Comparison of ENCODE assay signal across 8 cellular contexts in genomic region chr9:129143031-129143441, GRCh38. TPM values are rescaled to one million over a fixed set of nuclear protein-coding genes. Genes with fewer than 3 reads are reported as not detected.
DNase-seq lines count a peak whose midpoint lies in the region; FAIRE-seq and TF ChIP-seq lines count a peak whose summit lies in the region.

No MANE protein-coding gene starts in this region.

- H3K79me2 ChIP-seq in keratinocyte (ENCODE audit: control insufficient read depth, insufficient read depth, low read length): peaks cover 6% of the 10 kb centered on the region

- peaks cover 48% of the 10 kb centered on the region for H3K4me1 ChIP-seq in keratinocyte (ENCODE audit: control insufficient read depth, extremely low read depth, insufficient read depth, low read length)

- no peak overlapping the region for H2AFZ ChIP-seq in keratinocyte (ENCODE audit: control insufficient read depth, low read length)

- TF ChIP-seq CTCF in cardiac fibroblast (IDR thresholded peaks at IDR 0.05; ENCODE audit: low read depth, low read length) (peak; percentile 98), keratinocyte (optimal IDR thresholded peaks at IDR 0.05 in 1 of 3, IDR thresholded peaks at IDR 0.05 in 1 of 3, conservative IDR thresholded peaks at IDR 0.05 in 1 of 3; ENCODE audit: extremely low read depth in 1 of 3, insufficient read depth in 2 of 3, low read length in 3 of 3) (peak in 2 of 3 experiments; percentile 97 to 99)

- H3K9ac ChIP-seq in keratinocyte (ENCODE audit: control insufficient read depth, extremely low read depth, insufficient read depth, low read length): no peak overlapping the region

- H3K27ac ChIP-seq in keratinocyte (ENCODE audit: control insufficient read depth, insufficient read depth, low read length): no peak overlapping the region

- H4K20me1 ChIP-seq in keratinocyte (ENCODE audit: control insufficient read depth, extremely low read depth, insufficient read depth, low read length): no peaks in the 10 kb centered on the region

- H3K27me3 ChIP-seq in keratinocyte (ENCODE audit: control insufficient read depth, extremely low read depth, insufficient read depth, low read length): no peaks in the 10 kb centered on the region

- peaks cover 2% of the 10 kb centered on the region for H3K9me1 ChIP-seq in keratinocyte (ENCODE audit: control insufficient read depth, extremely low read depth, insufficient read depth, low read length)

- peak; percentile 88 for FAIRE-seq in keratinocyte (lab: Jason Lieb, UNC)

- H3K4me3 ChIP-seq in cardiac fibroblast (replicated peaks in 1 of 2; ENCODE audit: low read depth in 2 of 2, low read length in 2 of 2): peak overlapping the region; percentile 4 to 46
- peak overlapping the region in 1 of 3 experiments; percentile 7 for H3K4me3 ChIP-seq in keratinocyte (ENCODE audit: control insufficient read depth in 2 of 3, extremely low read depth in 1 of 3, insufficient read depth in 2 of 3, low read depth in 1 of 3, low read length in 3 of 3)

- H3K36me3 ChIP-seq in keratinocyte (ENCODE audit: control insufficient read depth in 2 of 2, extremely low read depth in 1 of 2, insufficient read depth in 2 of 2, low read length in 2 of 2): peaks cover 18 to 28% of the 10 kb centered on the region in 2 experiments

- dilution Hi-C loops in keratinocyte (cut with MboI; ENCODE audit: extremely low pct_ligation_motif_present, low sequenced_read_pairs): no loop called here

- H3K4me2 ChIP-seq in keratinocyte (ENCODE audit: control insufficient read depth, extremely low read depth, insufficient read depth, low read depth, low read length): peak overlapping the region; percentile 45

- DNase-seq in NCI-H748 (lab: John Stamatoyannopoulos, UW; ENCODE audit: unreplicated experiment): peak; percentile 56
- DNase-seq in NCI-H748 treated with DMSO at 0.1 percent for 48 hours (lab: John Stamatoyannopoulos, UW): no peak
- peak; percentile 48 for DNase-seq in NCI-H2029 treated with DMSO at 0.1 percent for 48 hours (lab: John Stamatoyannopoulos, UW)
- DNase-seq in activated CD4-positive, CD25-positive, alpha-beta regulatory T cell (lab: John Stamatoyannopoulos, UW): peak; percentile 50 to 65 (median 57)
- peak; percentile 96 to 98 for DNase-seq in cardiac fibroblast (ENCODE audit: low read depth in 2 of 2)
- DNase-seq in keratinocyte (ENCODE audit: low read depth, low spot score): no peak
- DNase-seq in stimulated activated CD4-positive, alpha-beta T cell treated with anti-CD3 and anti-CD28 coated beads, Interleukin-15, amount 100 ng/mL, for 1 hour (ENCODE audit: low read depth in 1 of 2, low spot score in 1 of 2): peak; percentile 53 to 64
- DNase-seq in cortex of kidney (lab: John Stamatoyannopoulos, UW): no peak

- no peaks in the 10 kb centered on the region for H3K9me3 ChIP-seq in keratinocyte (ENCODE audit: control insufficient read depth, low read depth, low read length)

RNA-seq across cellular contexts. Expression of gene PTPA, which starts 31.8 kb away (rescaled TPM):
- 86.8 to 127 TPM (median 98.0 TPM) in 3 replicates for polyA plus RNA-seq in keratinocyte
- polyA plus RNA-seq in keratinocyte (2011; ENCODE audit: low read depth): 14.6 TPM
- 80.8 and 81.8 TPM in 2 replicates for polyA plus RNA-seq in keratinocyte (2011; cell fraction: cytosol; rRNA removed)
- polyA plus RNA-seq in keratinocyte (2011; cell fraction: nucleus; rRNA removed): 77.5 and 93.2 TPM in 2 replicates
- polyA plus RNA-seq in keratinocyte (2012; ENCODE audit: low replicate concordance): 43.8 and 93.0 TPM in 2 replicates
- 113 to 151 TPM (median 121 TPM) in 3 replicates for polyA minus RNA-seq in keratinocyte
- polyA minus RNA-seq in keratinocyte (2011; cell fraction: cytosol; rRNA and poly(A)+ RNA removed): 77.1 TPM
- polyA minus RNA-seq in keratinocyte (2011; cell fraction: nucleus; rRNA and poly(A)+ RNA removed): 43.4 and 67.5 TPM in 2 replicates

RNA-seq across cellular contexts. Expression of gene CRAT, which starts 32.4 kb away (rescaled TPM):
- polyA plus RNA-seq in keratinocyte: 6.5 to 12.5 TPM (median 8.2 TPM) in 3 replicates
- 4.9 TPM for polyA plus RNA-seq in keratinocyte (2011; ENCODE audit: low read depth)
- 9.8 and 18.3 TPM in 2 replicates for polyA plus RNA-seq in keratinocyte (2011; cell fraction: cytosol; rRNA removed)
- polyA plus RNA-seq in keratinocyte (2011; cell fraction: nucleus; rRNA removed): 10.5 and 15.6 TPM in 2 replicates
- polyA plus RNA-seq in keratinocyte (2012; ENCODE audit: low replicate concordance): 10.2 and 14.1 TPM in 2 replicates
- 9.7 to 30.8 TPM (median 11.2 TPM) in 3 replicates for polyA minus RNA-seq in keratinocyte
- 22.8 TPM for polyA minus RNA-seq in keratinocyte (2011; cell fraction: cytosol; rRNA and poly(A)+ RNA removed)
- 6.5 and 7.5 TPM in 2 replicates for polyA minus RNA-seq in keratinocyte (2011; cell fraction: nucleus; rRNA and poly(A)+ RNA removed)

RNA-seq across cellular contexts. Expression of gene IER5L, which starts 35.0 kb away (rescaled TPM):
- 2.1 to 3.6 TPM (median 2.8 TPM) in 3 replicates for polyA plus RNA-seq in keratinocyte
- polyA plus RNA-seq in keratinocyte (2011; ENCODE audit: low read depth): 4.1 TPM
- polyA plus RNA-seq in keratinocyte (2011; cell fraction: cytosol; rRNA removed): 0.75 and 2.7 TPM in 2 replicates
- polyA plus RNA-seq in keratinocyte (2011; cell fraction: nucleus; rRNA removed): 2.1 and 4.5 TPM in 2 replicates
- polyA plus RNA-seq in keratinocyte (2012; ENCODE audit: low replicate concordance): 2.4 and 5.1 TPM in 2 replicates
- 1.3 to 1.4 TPM (median 1.3 TPM) in 3 replicates for polyA minus RNA-seq in keratinocyte
- polyA minus RNA-seq in keratinocyte (2011; cell fraction: cytosol; rRNA and poly(A)+ RNA removed): 18.4 TPM
- polyA minus RNA-seq in keratinocyte (2011; cell fraction: nucleus; rRNA and poly(A)+ RNA removed): 4.3 and 7.5 TPM in 2 replicates

Comparison
In these comparisons a context has a peak if more than half of its experiments do, and no peak if none do; other contexts are left out.
1. DNase-seq: peak in NCI-H748 (single experiment), NCI-H2029 treated with DMSO at 0.1 percent for 48 hours (single experiment), activated CD4-positive, CD25-positive, alpha-beta regulatory T cell (4 of 4), cardiac fibroblast (2 of 2) and stimulated activated CD4-positive, alpha-beta T cell treated with anti-CD3 and anti-CD28 coated beads, Interleukin-15, amount 100 ng/mL, for 1 hour (2 of 2); none in NCI-H748 treated with DMSO at 0.1 percent for 48 hours (single experiment), keratinocyte (single experiment) and cortex of kidney (single experiment).